In the genomic region with DNA sequence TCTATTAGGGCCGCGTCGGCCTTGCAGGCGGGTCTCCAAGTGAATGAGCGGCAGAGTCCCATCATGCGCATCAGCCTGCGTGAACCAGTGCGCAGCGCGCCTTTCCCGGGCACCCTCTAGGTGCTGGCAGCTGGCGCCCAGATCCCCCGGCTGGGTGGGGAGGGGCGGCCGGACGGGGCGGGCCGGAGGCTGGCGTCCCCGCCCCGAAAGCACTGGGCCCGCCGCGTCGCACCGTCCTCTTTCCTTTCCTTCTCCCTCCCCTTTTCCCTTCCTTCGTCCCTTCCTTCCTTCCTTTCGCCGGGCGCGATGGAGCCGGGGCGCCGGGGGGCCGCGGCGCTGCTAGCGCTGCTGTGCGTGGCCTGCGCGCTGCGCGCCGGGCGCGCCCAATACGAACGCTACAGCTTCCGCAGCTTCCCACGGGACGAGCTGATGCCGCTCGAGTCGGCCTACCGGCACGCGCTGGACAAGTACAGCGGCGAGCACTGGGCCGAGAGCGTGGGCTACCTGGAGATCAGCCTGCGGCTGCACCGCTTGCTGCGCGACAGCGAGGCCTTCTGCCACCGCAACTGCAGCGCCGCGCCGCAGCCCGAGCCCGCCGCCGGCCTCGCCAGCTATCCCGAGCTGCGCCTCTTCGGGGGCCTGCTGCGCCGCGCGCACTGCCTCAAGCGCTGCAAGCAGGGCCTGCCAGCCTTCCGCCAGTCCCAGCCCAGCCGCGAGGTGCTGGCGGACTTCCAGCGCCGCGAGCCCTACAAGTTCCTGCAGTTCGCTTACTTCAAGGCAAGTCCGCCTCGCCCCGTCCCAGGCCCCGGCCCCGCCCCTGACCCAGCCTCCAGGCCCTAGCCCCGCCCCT, we compare ENCODE assay signal across 8 cellular contexts. TPM values are rescaled to one million over a fixed set of nuclear protein-coding genes. Genes with fewer than 3 reads are reported as not detected.
DNase-seq lines count a peak whose midpoint lies in the region; ATAC-seq, FAIRE-seq and TF ChIP-seq lines count a peak whose summit lies in the region.

A gene (plus strand): TSS at position 243 of the 850 bp plus-strand sequence. CDS start 64 bp downstream, at position 307.

- peak within 1 kb of the TSS; percentile 47 for H3K9ac ChIP-seq in mammary epithelial cell (ENCODE audit: insufficient read depth, low read length)
- no peak within 1 kb of the TSS for H3K9ac ChIP-seq in smooth muscle cell (ENCODE audit: low read depth)

- H4K20me1 ChIP-seq in mammary epithelial cell (ENCODE audit: insufficient read depth, low read length) (no peaks in the 10 kb centered on the region), smooth muscle cell (ENCODE audit: low read depth) (peaks cover 25% of the 10 kb centered on the region)

- peak within 1 kb of the TSS; percentile 59 for H3K4me3 ChIP-seq in A549
- peak within 1 kb of the TSS; percentile 70 for H3K4me3 ChIP-seq in WI38 (ENCODE audit: low read depth, low read length)
- H3K4me3 ChIP-seq in mammary epithelial cell (replicated peaks in 1 of 3; ENCODE audit: insufficient read depth in 1 of 3, low read depth in 2 of 3, low read length in 3 of 3), result peak within 1 kb of the TSS; percentile 52 to 82 (median 79)
- H3K4me3 ChIP-seq in smooth muscle cell, result peak within 1 kb of the TSS; percentile 75

- H3K79me2 ChIP-seq in mammary epithelial cell (ENCODE audit: insufficient read depth, low read length) (peaks cover 46% of the 10 kb centered on the region), smooth muscle cell (ENCODE audit: low read depth) (peaks cover 22% of the 10 kb centered on the region)

- POLR2A ChIA-PET in A549 (lab: Yijun Ruan, JAX), result interaction anchor here (0.9 to 3.2 kb wide), 4 partner anchors 8 to 685 kb away, joined by 3 to 21 read pairs (median 4); a partner anchor contains a TSS

- H3F3A ChIP-seq in smooth muscle cell (ENCODE audit: low read depth), result peaks cover 7% of the 10 kb centered on the region

- CTCF ChIA-PET in A549 (lab: Yijun Ruan, JAX) (interaction anchor here (1.1 to 5.4 kb wide), 4 partner anchors 15 to 259 kb away, joined by 3 to 31 read pairs (median 9); no protein-coding TSS in a partner anchor), mammary epithelial cell (lab: Charles Lee; ENCODE audit: low non-redundant PET) (interaction anchor here (0.7 kb wide), 1 partner anchor 253 kb away, joined by 3 read pairs; no protein-coding TSS in a partner anchor)

- H3K36me3 ChIP-seq in mammary epithelial cell (ENCODE audit: insufficient read depth, low read length) (peaks cover 4% of the 10 kb centered on the region), smooth muscle cell (ENCODE audit: low read depth) (no peaks in the 10 kb centered on the region)

- H3K4me1 ChIP-seq in A549, result peaks cover 15% of the 10 kb centered on the region
- no peaks in the 10 kb centered on the region for H3K4me1 ChIP-seq in mammary epithelial cell (ENCODE audit: insufficient read depth, low read length)
- peaks cover 12% of the 10 kb centered on the region for H3K4me1 ChIP-seq in smooth muscle cell (ENCODE audit: low read depth)

- H3K9me3 ChIP-seq in A549, result no peaks in the 10 kb centered on the region
- H3K9me3 ChIP-seq in mammary epithelial cell (replicated peaks; ENCODE audit: insufficient read depth, low read length), result no peaks in the 10 kb centered on the region
- H3K9me3 ChIP-seq in smooth muscle cell (replicated peaks; ENCODE audit: low read depth), result no peaks in the 10 kb centered on the region

- no peak for FAIRE-seq in A549 (lab: Jason Lieb, UNC)

- peak; percentile 87 to 92 for ATAC-seq in A549
- peak; percentile 84 for ATAC-seq in GM18511 (IDR thresholded peaks at IDR 0.05; ENCODE audit: unreplicated experiment)
- ATAC-seq in HG03039 (IDR thresholded peaks at IDR 0.05; ENCODE audit: unreplicated experiment), result peak; percentile 77

- WGBS in A549 (ENCODE audit: missing lambda C conversion rate), result 1% methylated on average over 56 of the region's 98 CpGs
- 3% methylated on average over 17 of the region's 98 CpGs for WGBS in mammary epithelial cell (ENCODE audit: low coverage, missing lambda C conversion rate)
- WGBS in smooth muscle cell (ENCODE audit: low lambda C conversion rate), result under 1% methylated on average over 82 of the region's 98 CpGs

- DNase-seq in A549 (ENCODE audit: low read depth in 1 of 2, low spot score in 1 of 2) (peak; percentile 70 to 97), NCI-H2171 treated with DMSO at 0.1 percent for 48 hours (lab: John Stamatoyannopoulos, UW) (peak; percentile 71), mammary epithelial cell (peak; percentile 95), iPS-NIHi7 (ENCODE audit: extremely low spot score) (peak; percentile 92), smooth muscle cell (lab: John Stamatoyannopoulos, UW; ENCODE audit: unreplicated experiment) (peak; percentile 90)

- TF ChIP-seq CTCF in A549 (IDR thresholded peaks at IDR 0.05) (no peak; the same call in 2 of the 3 replicates), WI38 (IDR thresholded peaks at IDR 0.05; ENCODE audit: low read depth, low read length) (no peak), mammary epithelial cell (conservative IDR thresholded peaks at IDR 0.05 in 1 of 2, IDR thresholded peaks at IDR 0.05 in 1 of 2; ENCODE audit: extremely low read depth in 1 of 2, insufficient read depth in 1 of 2, low read depth in 1 of 2, low read length in 2 of 2) (no peak), smooth muscle cell (IDR thresholded peaks at IDR 0.05; ENCODE audit: borderline replicate concordance, insufficient read depth, poor library complexity, severe bottlenecking) (no peak)

- H3K27ac ChIP-seq in A549, result peak within 1 kb of the TSS; percentile 82 to 96
- H3K27ac ChIP-seq in mammary epithelial cell (ENCODE audit: insufficient read depth, low read depth, low read length), result peak within 1 kb of the TSS; percentile 70
- peak within 1 kb of the TSS; percentile 72 for H3K27ac ChIP-seq in smooth muscle cell (ENCODE audit: low read depth)

- H3K27me3 ChIP-seq in mammary epithelial cell (ENCODE audit: insufficient read depth, low read length) (no peaks in the 10 kb centered on the region), smooth muscle cell (ENCODE audit: low read depth) (no peaks in the 10 kb centered on the region)

- in situ Hi-C loops in mammary epithelial cell (cut with MboI; ENCODE audit: low sequenced_read_pairs in 2 of 2), result no loop called here

- no peak for TF ChIP-seq EP300 in A549 (IDR thresholded peaks at IDR 0.05)

- TF ChIP-seq POLR2A in A549 (IDR thresholded peaks at IDR 0.05; ENCODE audit: low read length), result peak; percentile 71

- intact Hi-C loops in mammary epithelial cell (cut with micrococcal nuclease), result loop anchor here (1.0 to 5.0 kb wide), 2 partner anchors 17 to 167 kb away; a partner anchor contains a TSS

- TF ChIP-seq RAD21 in A549 (conservative IDR thresholded peaks at IDR 0.05 in 1 of 2, IDR thresholded peaks at IDR 0.05 in 1 of 2), result no peak

- H3K4me2 ChIP-seq in A549 (peak within 1 kb of the TSS; percentile 90), mammary epithelial cell (ENCODE audit: insufficient read depth, low read depth, low read length) (peak within 1 kb of the TSS; percentile 89), smooth muscle cell (peak within 1 kb of the TSS; percentile 95)

- TSS peak; percentile 57 for BruUV-seq in mammary epithelial cell (replicated peaks; lab: Mats Ljungman, UMichigan)

- H2AFZ ChIP-seq in mammary epithelial cell (ENCODE audit: low read depth, low read length) (peak within 1 kb of the TSS; percentile 94), smooth muscle cell (ENCODE audit: low read depth) (peak within 1 kb of the TSS; percentile 90)

- dilution Hi-C loops in mammary epithelial cell (cut with HindIII; ENCODE audit: low sequenced_read_pairs), result no loop called here

TF ChIP-seq in A549, 52 proteins besides CTCF, POLR2A, EP300 and RAD21 (continues in another document):
- no peak for TF ChIP-seq NFE2L2 (conservative IDR thresholded peaks at IDR 0.05; ENCODE audit: low read length)
- no peak for TF ChIP-seq ESRRA (IDR thresholded peaks at IDR 0.05; ENCODE audit: borderline replicate concordance, low read length)
- TF ChIP-seq BHLHE40 (IDR thresholded peaks at IDR 0.05; ENCODE audit: low read depth, low read length), result no peak
- TF ChIP-seq PHF8 (IDR thresholded peaks at IDR 0.05; ENCODE audit: borderline replicate concordance, low read depth), result peak; percentile 87
- TF ChIP-seq FOSB (CRISPR knock-in tag; IDR thresholded peaks at IDR 0.05), result no peak
- TF ChIP-seq, protein P1, sequence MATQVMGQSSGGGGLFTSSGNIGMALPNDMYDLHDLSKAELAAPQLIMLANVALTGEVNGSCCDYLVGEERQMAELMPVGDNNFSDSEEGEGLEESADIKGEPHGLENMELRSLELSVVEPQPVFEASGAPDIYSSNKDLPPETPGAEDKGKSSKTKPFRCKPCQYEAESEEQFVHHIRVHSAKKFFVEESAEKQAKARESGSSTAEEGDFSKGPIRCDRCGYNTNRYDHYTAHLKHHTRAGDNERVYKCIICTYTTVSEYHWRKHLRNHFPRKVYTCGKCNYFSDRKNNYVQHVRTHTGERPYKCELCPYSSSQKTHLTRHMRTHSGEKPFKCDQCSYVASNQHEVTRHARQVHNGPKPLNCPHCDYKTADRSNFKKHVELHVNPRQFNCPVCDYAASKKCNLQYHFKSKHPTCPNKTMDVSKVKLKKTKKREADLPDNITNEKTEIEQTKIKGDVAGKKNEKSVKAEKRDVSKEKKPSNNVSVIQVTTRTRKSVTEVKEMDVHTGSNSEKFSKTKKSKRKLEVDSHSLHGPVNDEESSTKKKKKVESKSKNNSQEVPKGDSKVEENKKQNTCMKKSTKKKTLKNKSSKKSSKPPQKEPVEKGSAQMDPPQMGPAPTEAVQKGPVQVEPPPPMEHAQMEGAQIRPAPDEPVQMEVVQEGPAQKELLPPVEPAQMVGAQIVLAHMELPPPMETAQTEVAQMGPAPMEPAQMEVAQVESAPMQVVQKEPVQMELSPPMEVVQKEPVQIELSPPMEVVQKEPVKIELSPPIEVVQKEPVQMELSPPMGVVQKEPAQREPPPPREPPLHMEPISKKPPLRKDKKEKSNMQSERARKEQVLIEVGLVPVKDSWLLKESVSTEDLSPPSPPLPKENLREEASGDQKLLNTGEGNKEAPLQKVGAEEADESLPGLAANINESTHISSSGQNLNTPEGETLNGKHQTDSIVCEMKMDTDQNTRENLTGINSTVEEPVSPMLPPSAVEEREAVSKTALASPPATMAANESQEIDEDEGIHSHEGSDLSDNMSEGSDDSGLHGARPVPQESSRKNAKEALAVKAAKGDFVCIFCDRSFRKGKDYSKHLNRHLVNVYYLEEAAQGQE (IDR thresholded peaks at IDR 0.05), result no peak
- peak; percentile 38; the same call in 1 of the 2 replicates for TF ChIP-seq NPAS2 (CRISPR knock-in tag; IDR thresholded peaks at IDR 0.05; ENCODE audit: borderline replicate concordance)
- no peak for TF ChIP-seq KDM5A (IDR thresholded peaks at IDR 0.05)

RNA-seq across cellular contexts. Expression of the gene that starts here (rescaled TPM):
- polyA plus RNA-seq in A549 (2011; rRNA removed) (355 and 384 TPM in 2 replicates), A549 (2017; fragmentation: RNase III; extraction: RNeasy Plus Mini Kit Qiagen cat#74134 plus additional on column Dnase treatment) (173 to 185 TPM (median 181 TPM) in 3 replicates), mammary epithelial cell (143 TPM), smooth muscle cell (147 and 195 TPM in 2 replicates)
- 141 and 207 TPM in 2 replicates for polyA plus RNA-seq in A549 (2012; cell fraction: cytosol; rRNA removed)
- 73.1 and 74.0 TPM in 2 replicates for polyA plus RNA-seq in A549 (2012; cell fraction: nucleus; rRNA removed)
- 135 and 148 TPM in 2 replicates for polyA minus RNA-seq in A549 (2011; rRNA and poly(A)+ RNA removed)
- total RNA-seq in mammary epithelial cell (100 to 1,000 TPM; 109 to 171 TPM), smooth muscle cell (206 and 235 TPM in 2 replicates)
- 158 TPM for polyA minus RNA-seq in mammary epithelial cell

Comparison
In these comparisons a context has a peak if more than half of its experiments do, and no peak if none do; other contexts are left out.
1. Peak in every context shown above with its lines: DNase-seq, ATAC-seq, H3K4me3 ChIP-seq and H3K27ac ChIP-seq.